ENCODE assay signal across 19 cellular contexts in genomic region chr12:64968989-64969819, GRCh38.
DNase-seq lines count a peak whose midpoint lies in the region; ATAC-seq and TF ChIP-seq lines count a peak whose summit lies in the region.
"Had no signal": no experiment of that assay in that cellular context is flagged by ENCODE, and none has a peak within 500 bp of the region (broad histone marks: within the 10 kb centered on the region; RNA-seq: fewer than 3 reads in every experiment).

No MANE protein-coding gene starts in this region.

- no peaks in the 10 kb centered on the region for H3K36me3 ChIP-seq in lower lobe of right lung
- no peaks in the 10 kb centered on the region for H3K36me3 ChIP-seq in smooth muscle cell (ENCODE audit: low read depth)
- H3K36me3 ChIP-seq: BE2C, SJCRH30, uterus had no signal

- H3K27ac ChIP-seq in lower lobe of right lung, result no peak overlapping the region
- H3K27ac ChIP-seq in smooth muscle cell (ENCODE audit: low read depth), result no peak overlapping the region
- H3K27ac ChIP-seq: body of pancreas, HL-60, SJCRH30, uterus had no signal

- H3K79me2 ChIP-seq in smooth muscle cell (ENCODE audit: low read depth), result no peaks in the 10 kb centered on the region

- no peak overlapping the region for H3K4me3 ChIP-seq in AG04449 (ENCODE audit: low read depth, low read length)
- H3K4me3 ChIP-seq in lower lobe of right lung, result no peak overlapping the region
- no peak overlapping the region for H3K4me3 ChIP-seq in smooth muscle cell
- H3K4me3 ChIP-seq: body of pancreas, SJCRH30, uterus had no signal

- H3K4me1 Mint-ChIP-seq in HFFc6 (ENCODE audit: low read depth) (peaks cover 7% of the 10 kb centered on the region; the same call in 1 of the 2 replicates), glutamatergic neuron (ENCODE audit: low read depth, unreplicated experiment) (no peaks in the 10 kb centered on the region)

- peaks cover 4% of the 10 kb centered on the region; the same call in 1 of the 2 replicates for H3K9me3 Mint-ChIP-seq in HFFc6
- no peaks in the 10 kb centered on the region for H3K9me3 Mint-ChIP-seq in glutamatergic neuron (ENCODE audit: unreplicated experiment)
- H3K9me3 Mint-ChIP-seq: activated T-cell treated with anti-CD3 and anti-CD28 coated beads, Interleukin-2, amount 50 U/mL, for 72 hours had no signal

- no peak overlapping the region for H3K9ac ChIP-seq in smooth muscle cell (ENCODE audit: low read depth)

- no peak for ATAC-seq in lower lobe of right lung
- no peak for ATAC-seq in HG03039 (IDR thresholded peaks at IDR 0.05; ENCODE audit: unreplicated experiment)
- ATAC-seq: activated CD4-positive, CD25-positive, alpha-beta regulatory T cell treated with anti-CD3 and anti-CD28 coated beads, Interleukin-2, amount 50 U/mL, for 24 hours; activated T-cell treated with anti-CD3 and anti-CD28 coated beads, Interleukin-2, amount 50 U/mL, for 72 hours; body of pancreas; natural killer cell treated with Interleukin-12 subunit alpha and Interleukin-12 subunit beta and Interleukin-15 and Interleukin-18, amount 100 ng/mL, for 72 hours had no signal

- no peaks in the 10 kb centered on the region for H3K9me3 ChIP-seq in lower lobe of right lung
- peaks cover 4% of the 10 kb centered on the region for H3K9me3 ChIP-seq in smooth muscle cell (replicated peaks; ENCODE audit: low read depth)
- H3K9me3 ChIP-seq: BE2C, body of pancreas, SJCRH30, uterus had no signal

- H4K20me1 ChIP-seq in smooth muscle cell (ENCODE audit: low read depth), result no peaks in the 10 kb centered on the region

- intact Hi-C loops in lower lobe of right lung (cut with DNase I), result no loop called here

- H3F3A ChIP-seq in smooth muscle cell (ENCODE audit: low read depth), result no peaks in the 10 kb centered on the region

- CTCF ChIA-PET in AG04449 (lab: Yijun Ruan, JAX), result no interaction called here

- H2AFZ ChIP-seq in smooth muscle cell (ENCODE audit: low read depth), result no peak overlapping the region

- H3K4me1 ChIP-seq in lower lobe of right lung, result no peaks in the 10 kb centered on the region
- H3K4me1 ChIP-seq in smooth muscle cell (ENCODE audit: low read depth), result peaks cover 10% of the 10 kb centered on the region
- H3K4me1 ChIP-seq: BE2C, body of pancreas, SJCRH30, uterus had no signal

- H3K27me3 Mint-ChIP-seq in HFFc6 (ENCODE audit: insufficient read depth), result peaks cover 13% of the 10 kb centered on the region; the same call in 1 of the 2 replicates
- no peaks in the 10 kb centered on the region for H3K27me3 Mint-ChIP-seq in glutamatergic neuron (ENCODE audit: unreplicated experiment)

- DNase-seq in AG04449 (ENCODE audit: low read depth, low spot score), result peak; percentile 23
- DNase-seq in HFFc6, result peak; percentile 38
- DNase-seq in amniotic epithelial cell (ENCODE audit: low read depth), result peak; percentile 68
- DNase-seq in glomerular visceral epithelial cell (ENCODE audit: extremely low spot score), result peak; percentile 59
- DNase-seq in lower lobe of right lung, result no peak
- DNase-seq in smooth muscle cell (lab: John Stamatoyannopoulos, UW; ENCODE audit: unreplicated experiment), result no peak
- DNase-seq in glutamatergic neuron, result no peak
- DNase-seq: activated T-cell treated with anti-CD3 and anti-CD28 coated beads, Interleukin-2, amount 50 U/mL, for 72 hours; BE2C; body of pancreas; NCI-H1105 treated with DMSO at 0.1 percent for 48 hours; NCI-H446 treated with DMSO at 0.1 percent for 48 hours; SJCRH30; small intestine; uterus had no signal

- H3K27ac Mint-ChIP-seq in HFFc6 (no peak overlapping the region), glutamatergic neuron (ENCODE audit: unreplicated experiment) (no peak overlapping the region)
- H3K27ac Mint-ChIP-seq: activated T-cell treated with anti-CD3 and anti-CD28 coated beads, Interleukin-2, amount 50 U/mL, for 72 hours; natural killer cell treated with Interleukin-12 subunit alpha and Interleukin-12 subunit beta and Interleukin-15 and Interleukin-18, amount 100 ng/mL, for 72 hours had no signal

- H3K27me3 ChIP-seq in lower lobe of right lung (ENCODE audit: low read depth), result no peaks in the 10 kb centered on the region
- H3K27me3 ChIP-seq in smooth muscle cell (ENCODE audit: low read depth), result no peaks in the 10 kb centered on the region
- H3K27me3 ChIP-seq: BE2C, body of pancreas, SJCRH30, uterus had no signal

- no peak overlapping the region for H3K4me3 Mint-ChIP-seq in HFFc6
- no peak overlapping the region for H3K4me3 Mint-ChIP-seq in glutamatergic neuron (ENCODE audit: unreplicated experiment)
- H3K4me3 Mint-ChIP-seq: activated T-cell treated with anti-CD3 and anti-CD28 coated beads, Interleukin-2, amount 50 U/mL, for 72 hours; natural killer cell treated with Interleukin-12 subunit alpha and Interleukin-12 subunit beta and Interleukin-15 and Interleukin-18, amount 100 ng/mL, for 72 hours had no signal

- TF ChIP-seq CTCF in AG04449 (IDR thresholded peaks at IDR 0.05; ENCODE audit: insufficient read depth, low read length, missing control alignments) (no peak), HFFc6 (IDR thresholded peaks at IDR 0.05) (no peak), lower lobe of right lung (IDR thresholded peaks at IDR 0.05) (no peak), smooth muscle cell (IDR thresholded peaks at IDR 0.05; ENCODE audit: borderline replicate concordance, insufficient read depth, poor library complexity, severe bottlenecking) (no peak), glutamatergic neuron (IDR thresholded peaks at IDR 0.05; ENCODE audit: partially characterized antibody, unreplicated experiment) (no peak)

- peaks cover 4% of the 10 kb centered on the region; the same call in 1 of the 2 replicates for H3K36me3 Mint-ChIP-seq in HFFc6 (ENCODE audit: low read depth)
- H3K36me3 Mint-ChIP-seq in glutamatergic neuron (ENCODE audit: unreplicated experiment), result no peaks in the 10 kb centered on the region

- H3K4me2 ChIP-seq in smooth muscle cell, result no peak overlapping the region

- POLR2A ChIA-PET in AG04449 (lab: Yijun Ruan, JAX), result no interaction called here

Comparison
In these comparisons a context has a peak if more than half of its experiments do, and no peak if none do; other contexts are left out.
1. DNase-seq: peak in AG04449 (single experiment), HFFc6 (single experiment), amniotic epithelial cell (single experiment) and glomerular visceral epithelial cell (single experiment); none in lower lobe of right lung (single experiment), smooth muscle cell (single experiment) and glutamatergic neuron (single experiment).